ENCODE assay signal across 18 cellular contexts in the genomic region with DNA sequence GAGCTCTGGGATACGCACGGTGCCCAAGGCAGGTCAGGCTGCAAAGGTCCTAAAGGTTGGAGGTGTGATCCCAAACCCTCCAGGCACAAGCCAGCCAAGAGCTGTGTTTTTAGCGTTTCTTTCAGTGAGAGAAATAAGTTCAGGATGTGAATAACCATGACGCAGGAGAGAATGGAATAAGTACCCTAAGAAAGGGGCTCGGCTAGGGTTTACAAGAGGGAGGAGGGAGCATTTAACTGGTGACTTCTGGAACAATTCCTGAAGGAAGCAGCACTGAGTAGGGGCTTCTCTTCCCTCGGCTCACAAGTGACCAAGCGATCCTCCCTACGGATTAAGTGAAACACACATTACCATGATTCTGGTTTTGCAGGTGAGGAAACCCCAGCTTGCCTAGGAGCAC. TPM values are rescaled to one million over a fixed set of nuclear protein-coding genes. Genes with fewer than 3 reads are reported as not detected.
DNase-seq lines count a peak whose midpoint lies in the region; ATAC-seq and TF ChIP-seq lines count a peak whose summit lies in the region.
"Had no signal": no experiment of that assay in that cellular context is flagged by ENCODE, and none has a peak within 500 bp of the region (broad histone marks: within the 10 kb centered on the region; RNA-seq: fewer than 3 reads in every experiment).

No MANE protein-coding gene starts in this region.

- H3K4me3 ChIP-seq in heart right ventricle: no peak overlapping the region
- no peak overlapping the region for H3K4me3 ChIP-seq in esophagus squamous epithelium
- no peak overlapping the region for H3K4me3 ChIP-seq in neural progenitor cell
- no peak overlapping the region for H3K4me3 ChIP-seq in upper lobe of left lung
- H3K4me3 ChIP-seq: A549, HAP-1 had no signal

- peak overlapping the region; percentile 50 for H3K4me2 ChIP-seq in neural progenitor cell
- H3K4me2 ChIP-seq: A549 had no signal

- no peak overlapping the region for H3K27ac Mint-ChIP-seq in neural progenitor cell
- H3K27ac Mint-ChIP-seq: activated CD4-positive, alpha-beta memory T cell treated with anti-CD3 and anti-CD28 coated beads for 36 hours; IgD-negative memory B cell; stimulated activated naive CD8-positive, alpha-beta T cell treated with anti-CD3 and anti-CD28 coated beads, Interleukin-15, Interleukin-2, amounts not matched to agents 100 ng/mL and 50 ng/mL, for 24 hours; T-helper 2 cell treated with Interferon-gamma antibody and Interleukin-4, amounts not matched to agents 5 μg/mL and 100 μg/mL, for 36 hours had no signal

- H3K36me3 ChIP-seq in heart right ventricle (peaks cover 0 to 60% (median 8%) of the 10 kb centered on the region in 9 donors), esophagus squamous epithelium (peaks cover 0 to 54% (median 8%) of the 10 kb centered on the region in 3 donors), neural progenitor cell (no peaks in the 10 kb centered on the region), upper lobe of left lung (peaks cover 2 to 41% (median 15%) of the 10 kb centered on the region in 4 donors)

- intact Hi-C loops in heart right ventricle (cut with DNase I) (loop anchor here in 1 of 10 donors (2.0 kb wide), 1 partner anchor 29 kb away; a partner anchor contains a TSS), Right ventricle myocardium inferior (cut with DNase I) (no loop called here), esophagus squamous epithelium (cut with DNase I) (no loop called here)

- H3K79me2 ChIP-seq in neural progenitor cell (ENCODE audit: low read depth): peaks cover 17% of the 10 kb centered on the region

- 68 to 71% methylated on average over 8 of the region's 8 CpGs for WGBS in heart right ventricle, 2 donors
- 81% methylated on average over 7 to 8 of the region's 8 CpGs for WGBS in esophagus squamous epithelium, 2 donors
- 80 to 87% methylated on average over 8 of the region's 8 CpGs for WGBS in upper lobe of left lung, 2 donors

- H3K27me3 ChIP-seq in heart right ventricle (no peaks in the 10 kb centered on the region), esophagus squamous epithelium (no peaks in the 10 kb centered on the region), neural progenitor cell (no peaks in the 10 kb centered on the region), upper lobe of left lung (no peaks in the 10 kb centered on the region)

- H3K27me3 Mint-ChIP-seq in neural progenitor cell (ENCODE audit: insufficient read depth, low read depth): peaks cover 8% of the 10 kb centered on the region
- H3K27me3 Mint-ChIP-seq: activated CD4-positive, alpha-beta memory T cell treated with anti-CD3 and anti-CD28 coated beads for 36 hours; IgD-negative memory B cell; stimulated activated naive CD8-positive, alpha-beta T cell treated with anti-CD3 and anti-CD28 coated beads, Interleukin-15, Interleukin-2, amounts not matched to agents 100 ng/mL and 50 ng/mL, for 24 hours had no signal

- no peak overlapping the region for H3K4me3 Mint-ChIP-seq in neural progenitor cell
- H3K4me3 Mint-ChIP-seq: activated CD4-positive, alpha-beta memory T cell treated with anti-CD3 and anti-CD28 coated beads for 36 hours; IgD-negative memory B cell; stimulated activated naive CD8-positive, alpha-beta T cell treated with anti-CD3 and anti-CD28 coated beads, Interleukin-15, Interleukin-2, amounts not matched to agents 100 ng/mL and 50 ng/mL, for 24 hours; T-helper 2 cell treated with Interferon-gamma antibody and Interleukin-4, amounts not matched to agents 5 μg/mL and 100 μg/mL, for 36 hours had no signal

- H3K27ac ChIP-seq in heart right ventricle (peak overlapping the region; percentile 85 to 96 (median 90)), esophagus squamous epithelium (peak overlapping the region; percentile 67 to 91 (median 84)), neural progenitor cell (no peak overlapping the region), upper lobe of left lung (peak overlapping the region; percentile 86 to 90 (median 88))

- DNase-seq in heart right ventricle (no peak), Right ventricle myocardium inferior (ENCODE audit: missing footprints) (no peak), esophagus squamous epithelium (lab: John Stamatoyannopoulos, UW) (no peak), neural progenitor cell (ENCODE audit: low spot score) (no peak), upper lobe of left lung (no peak), nucleus accumbens (lab: John Stamatoyannopoulos, UW) (no peak), germinal center (ENCODE audit: low spot score) (no peak)
- DNase-seq: activated CD4-positive, alpha-beta memory T cell treated with anti-CD3 and anti-CD28 coated beads for 36 hours; activated naive CD4-positive, alpha-beta T cell treated with Interleukin-2 at 50 U/mL for 16 hours; effector memory CD4-positive, alpha-beta T cell; NCI-H187; stimulated activated CD4-positive, alpha-beta T cell treated with anti-CD3 and anti-CD28 coated beads, Interleukin-1b, Interleukin-23, amount 100 ng/mL, for 48 hours had no signal

- peaks cover 56% of the 10 kb centered on the region for H3K4me1 Mint-ChIP-seq in neural progenitor cell

- H3K9me3 ChIP-seq in heart right ventricle (no peaks in the 10 kb centered on the region), esophagus squamous epithelium (no peaks in the 10 kb centered on the region), neural progenitor cell (ENCODE audit: low read depth) (no peaks in the 10 kb centered on the region), upper lobe of left lung (no peaks in the 10 kb centered on the region)
- H3K9me3 ChIP-seq: A549, HAP-1 had no signal

- H3F3A ChIP-seq in neural progenitor cell (ENCODE audit: low read depth): peaks cover 16% of the 10 kb centered on the region

- H4K20me1 ChIP-seq in neural progenitor cell (ENCODE audit: low read depth): peaks cover 48% of the 10 kb centered on the region

- ATAC-seq in heart right ventricle (no peak), Right ventricle myocardium inferior (no peak), upper lobe of left lung (ENCODE audit: low FRiP score in 2 of 2) (no peak), HG02938 (IDR thresholded peaks at IDR 0.05; ENCODE audit: unreplicated experiment) (no peak)
- ATAC-seq: A549 had no signal

- TF ChIP-seq CTCF in heart right ventricle (IDR thresholded peaks at IDR 0.05): no peak
- TF ChIP-seq CTCF in esophagus squamous epithelium (IDR thresholded peaks at IDR 0.05): no peak
- TF ChIP-seq CTCF in neural progenitor cell (IDR thresholded peaks at IDR 0.05): no peak
- no peak for TF ChIP-seq CTCF in upper lobe of left lung (IDR thresholded peaks at IDR 0.05)

- TF ChIP-seq POLR2A in esophagus squamous epithelium (IDR thresholded peaks at IDR 0.05) (no peak), upper lobe of left lung (IDR thresholded peaks at IDR 0.05) (no peak)

- H2AFZ ChIP-seq in neural progenitor cell (replicated peaks): no peak overlapping the region

- H3K9me3 Mint-ChIP-seq in neural progenitor cell: no peaks in the 10 kb centered on the region
- H3K9me3 Mint-ChIP-seq: activated CD4-positive, alpha-beta memory T cell treated with anti-CD3 and anti-CD28 coated beads for 36 hours; IgD-negative memory B cell; stimulated activated naive CD8-positive, alpha-beta T cell treated with anti-CD3 and anti-CD28 coated beads, Interleukin-15, Interleukin-2, amounts not matched to agents 100 ng/mL and 50 ng/mL, for 24 hours; T-helper 2 cell treated with Interferon-gamma antibody and Interleukin-4, amounts not matched to agents 5 μg/mL and 100 μg/mL, for 36 hours had no signal

- H3K4me1 ChIP-seq in heart right ventricle (peaks cover 38 to 97% (median 90%) of the 10 kb centered on the region in 9 donors), esophagus squamous epithelium (peaks cover 36 to 76% (median 66%) of the 10 kb centered on the region in 3 donors), neural progenitor cell (peaks cover 27% of the 10 kb centered on the region), upper lobe of left lung (peaks cover 70 to 83% (median 78%) of the 10 kb centered on the region in 4 donors)
- H3K4me1 ChIP-seq: HAP-1 had no signal

- H3K9ac ChIP-seq in neural progenitor cell: no peak overlapping the region

- no peak for TF ChIP-seq EP300 in upper lobe of left lung (IDR thresholded peaks at IDR 0.05)

- H3K36me3 Mint-ChIP-seq in neural progenitor cell: peaks cover 31% of the 10 kb centered on the region

RNA-seq across cellular contexts. Expression of a gene that starts 29.4 kb away (rescaled TPM):
- total RNA-seq in heart right ventricle (10 to 100 TPM; 28.4 to 48.7 (median 35.1) TPM), Right ventricle myocardium inferior (30.1 TPM), esophagus squamous epithelium (10 to 100 TPM; 10.1 to 25.5 (median 12.6) TPM), neural progenitor cell (ENCODE audit: low replicate concordance) (8.4 and 10.2 TPM in 2 replicates), upper lobe of left lung (10 to 100 TPM; 23.9 to 66.0 (median 43.8) TPM)
- 1 to 10 TPM; 4.2 to 7.5 TPM for polyA plus RNA-seq in heart right ventricle

RNA-seq across cellular contexts. Expression of a gene that starts 52.0 kb away (rescaled TPM):
- total RNA-seq in heart right ventricle (not detected), Right ventricle myocardium inferior (not detected), esophagus squamous epithelium (not detected), neural progenitor cell (ENCODE audit: low replicate concordance) (not detected in 2 replicates), upper lobe of left lung (not detected)
- not detected for polyA plus RNA-seq in heart right ventricle
- total RNA-seq: activated CD4-positive, alpha-beta memory T cell treated with anti-CD3 and anti-CD28 coated beads for 36 hours had no signal
- polyA plus RNA-seq: A549, IgD-negative memory B cell had no signal
